Comparison of ENCODE assay signal across 31 cellular contexts in the genomic region with DNA sequence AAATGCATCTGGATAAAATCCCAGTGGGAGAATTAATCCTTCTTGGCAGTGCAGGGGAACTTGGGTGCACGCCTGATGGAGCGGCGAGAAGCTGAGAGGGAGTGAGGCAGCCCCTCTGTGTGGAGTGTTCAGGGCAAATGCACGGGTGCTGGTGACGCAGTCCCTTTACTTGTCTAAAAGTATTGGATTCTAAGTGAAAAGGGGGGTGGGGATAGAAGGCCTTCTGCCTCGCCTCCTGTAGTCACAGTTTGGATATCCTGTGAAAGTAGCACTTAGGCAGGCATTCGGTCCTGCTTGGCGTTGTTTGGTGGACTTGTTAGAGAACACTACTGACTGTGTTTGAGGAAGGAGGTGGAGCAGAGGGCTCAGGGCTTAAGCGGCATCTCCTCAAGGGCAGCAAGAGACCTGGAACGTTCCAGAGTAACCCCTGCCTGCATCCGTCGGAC. TPM values are rescaled to one million over a fixed set of nuclear protein-coding genes. Genes with fewer than 3 reads are reported as not detected.
A peak's percentile ranks its signal among the peaks of the same experiment; 100 is the strongest.
DNase-seq lines count a peak whose midpoint lies in the region; TF ChIP-seq lines count a peak whose summit lies in the region.
"Had no signal": no experiment of that assay in that cellular context is flagged by ENCODE, and none has a peak within 500 bp of the region (broad histone marks: within the 10 kb centered on the region; RNA-seq: fewer than 3 reads in every experiment).

No MANE protein-coding gene starts in this region.

- TF ChIP-seq POLR2A in sigmoid colon (IDR thresholded peaks at IDR 0.05), result no peak

- no peak overlapping the region for H3K4me3 ChIP-seq in sigmoid colon
- H3K4me3 ChIP-seq: ascending aorta, esophagus squamous epithelium, gastroesophageal sphincter, GM12878, mucosa of descending colon, prostate gland, smooth muscle cell, tibial nerve had no signal

- intact Hi-C loops in sigmoid colon (cut with DNase I), result no loop called here

- no peaks in the 10 kb centered on the region for H3K9me3 ChIP-seq in sigmoid colon
- H3K9me3 ChIP-seq: ascending aorta, esophagus squamous epithelium, gastroesophageal sphincter, mucosa of descending colon, prostate gland, tibial nerve had no signal

- no peak for TF ChIP-seq CTCF in sigmoid colon (IDR thresholded peaks at IDR 0.05)

- no peaks in the 10 kb centered on the region for H3K36me3 ChIP-seq in sigmoid colon
- H3K36me3 ChIP-seq: ascending aorta, esophagus squamous epithelium, gastroesophageal sphincter, prostate gland, tibial nerve had no signal

- DNase-seq in NCI-H2171 treated with DMSO at 0.1 percent for 48 hours (lab: John Stamatoyannopoulos, UW) (peak; percentile 8), NCI-H2171 (lab: John Stamatoyannopoulos, UW) (no peak), caudate nucleus (lab: John Stamatoyannopoulos, UW) (peak in 46 of 61 donors; percentile 33 to 87 (median 60)), islet precursor cell (peak; percentile 27), sigmoid colon (peak; percentile 35), DMS153 treated with DMSO at 0.1 percent for 48 hours (lab: John Stamatoyannopoulos, UW; ENCODE audit: unreplicated experiment) (no peak), RPMI8226 (no peak), HUDEP-2 (lab: John Stamatoyannopoulos, UW; ENCODE audit: unreplicated experiment in 76 of 76) (no peak)
- DNase-seq: 8988T; activated CD4-positive, alpha-beta memory T cell treated with anti-CD3 and anti-CD28 coated beads, Interleukin-2, amount 10 ng/mL, durations not matched to agents 7 days and 5 days; activated naive CD4-positive, alpha-beta T cell treated with anti-CD3 and anti-CD28 coated beads, Interleukin-2, amount 50 U/mL, for 16 hours; activated T-cell treated with anti-CD3 and anti-CD28 coated beads, Interleukin-2, amount 50 U/mL, for 4 hours; DMS79 treated with DMSO at 0.1 percent for 48 hours; esophagus squamous epithelium; left colon; mucosa of descending colon; NCI-H1694 treated with DMSO at 0.1 percent for 48 hours; NCI-H82; nephron progenitor cell; PC-3; SIG-M5; stimulated activated CD4-positive, alpha-beta T cell treated with anti-CD3 and anti-CD28 coated beads, Interleukin-2, amount 100 ng/mL, for 48 hours; stimulated activated naive B cell treated with anti-CD40 and anti-IgM and Interleukin-4, amounts not matched to agents 10 μg/mL and 1 μg/mL and 100 μg/mL, for 72 hours had no signal

- H3K27ac ChIP-seq in caudate nucleus (ENCODE audit: low read depth, low read length) (peak overlapping the region; percentile 93), sigmoid colon (no peak overlapping the region)
- H3K27ac ChIP-seq: ascending aorta, esophagus squamous epithelium, KMS-11, prostate gland, tibial nerve had no signal

- no peak for TF ChIP-seq EP300 in sigmoid colon (IDR thresholded peaks at IDR 0.05)

- H3K27me3 ChIP-seq in sigmoid colon, result peaks cover 0 to 10% (median 0%) of the 10 kb centered on the region in 3 donors
- H3K27me3 ChIP-seq: ascending aorta, esophagus squamous epithelium, gastroesophageal sphincter, tibial nerve had no signal

- peaks cover 0 to 7% (median 3%) of the 10 kb centered on the region in 4 donors for H3K4me1 ChIP-seq in sigmoid colon
- H3K4me1 ChIP-seq: ascending aorta, esophagus squamous epithelium, prostate gland, tibial nerve had no signal

- WGBS in sigmoid colon, 2 donors, result 77 to 82% methylated on average over 12 of the region's 12 CpGs

RNA-seq across cellular contexts. Expression of gene PHACTR3, which starts 39.3 kb away (rescaled TPM):
- total RNA-seq in sigmoid colon, result 1 to 10 TPM in 1 of 4 donors, under 1 TPM in 3; 0.28 to 1.4 (median 0.57) TPM
- 1 to 10 TPM in 2 of 3 donors, under 1 TPM in 1; under 0.01 to 1.5 (median 1.4) TPM for polyA plus RNA-seq in sigmoid colon
- total RNA-seq: activated CD4-positive, alpha-beta memory T cell treated with anti-CD3 and anti-CD28 coated beads, Interleukin-2, amount 10 ng/mL, durations not matched to agents 7 days and 5 days; ascending aorta; HT1080 had no signal

Comparison
In these comparisons a context has a peak if more than half of its experiments do, and no peak if none do; other contexts are left out.
1. DNase-seq: peak in NCI-H2171 treated with DMSO at 0.1 percent for 48 hours (single experiment), caudate nucleus (46 of 61), islet precursor cell (single experiment) and sigmoid colon (single experiment); none in NCI-H2171 (single experiment), DMS153 treated with DMSO at 0.1 percent for 48 hours (single experiment), RPMI8226 (single experiment) and HUDEP-2 (0 of 76).